Comparison of ENCODE assay signal across 11 cellular contexts in genomic region chr3:107675233-107675900, GRCh38.
DNase-seq lines count a peak whose midpoint lies in the region; ATAC-seq and TF ChIP-seq lines count a peak whose summit lies in the region.
"Had no signal": no experiment of that assay in that cellular context is flagged by ENCODE, and none has a peak within 500 bp of the region (broad histone marks: within the 10 kb centered on the region; RNA-seq: fewer than 3 reads in every experiment).

No MANE protein-coding gene starts in this region.

- H3K9me3 Mint-ChIP-seq in activated naive CD4-positive, alpha-beta T cell treated with anti-CD3 and anti-CD28 coated beads, Interleukin-2, amount 50 U/mL, for 24 hours, result no peaks in the 10 kb centered on the region
- no peaks in the 10 kb centered on the region for H3K9me3 Mint-ChIP-seq in activated B cell treated with CpG ODN at 0.5 μM for 24 hours
- peaks cover 2% of the 10 kb centered on the region for H3K9me3 Mint-ChIP-seq in T-helper 2 cell treated with Interferon-gamma antibody and Interleukin-4, amounts not matched to agents 5 μg/mL and 100 μg/mL, for 36 hours

- no peaks in the 10 kb centered on the region for H3K27me3 Mint-ChIP-seq in activated naive CD4-positive, alpha-beta T cell treated with anti-CD3 and anti-CD28 coated beads, Interleukin-2, amount 50 U/mL, for 24 hours
- H3K27me3 Mint-ChIP-seq in activated B cell treated with CpG ODN at 0.5 μM for 24 hours, result no peaks in the 10 kb centered on the region
- H3K27me3 Mint-ChIP-seq in T-helper 2 cell treated with Interferon-gamma antibody and Interleukin-4, amounts not matched to agents 5 μg/mL and 100 μg/mL, for 36 hours (ENCODE audit: low read depth), result no peaks in the 10 kb centered on the region

- peak overlapping the region; percentile 7 for H3K27ac ChIP-seq in substantia nigra (ENCODE audit: low read depth, low read length, poor library complexity, severe bottlenecking)
- H3K27ac ChIP-seq: testis had no signal

- DNase-seq in activated naive CD4-positive, alpha-beta T cell treated with Interleukin-2 at 50 U/mL for 16 hours, result no peak
- no peak for DNase-seq in activated B cell treated with CpG ODN at 0.5 μM for 24 hours
- peak in 1 of 49 donors; percentile 6 for DNase-seq in substantia nigra (lab: John Stamatoyannopoulos, UW)
- DNase-seq in T-helper 2 cell treated with Interferon-gamma antibody and Interleukin-4, amounts not matched to agents 5 μg/mL and 100 μg/mL, for 36 hours (ENCODE audit: low spot score), result no peak
- no peak for DNase-seq in stimulated activated CD8-positive, alpha-beta memory T cell treated with anti-CD3 and anti-CD28 coated beads, Interleukin-4, amount 100 ng/mL, for 48 hours
- DNase-seq in GM10266 (ENCODE audit: extremely low spot score), result no peak
- DNase-seq: DMS53, HCEC 1CT, testis had no signal

- CTCF ChIA-PET in activated B cell treated with CpG ODN at 0.5 μM for 24 hours (lab: Charles Lee), result interaction anchor here (0.9 to 5.2 kb wide), 24 partner anchors 9 to 877 kb away, joined by 3 to 46 read pairs (median 6); no protein-coding TSS in a partner anchor

- peaks cover 48% of the 10 kb centered on the region for H3K4me1 Mint-ChIP-seq in activated naive CD4-positive, alpha-beta T cell treated with anti-CD3 and anti-CD28 coated beads, Interleukin-2, amount 50 U/mL, for 24 hours
- peaks cover 42% of the 10 kb centered on the region for H3K4me1 Mint-ChIP-seq in activated B cell treated with CpG ODN at 0.5 μM for 24 hours
- peaks cover 12% of the 10 kb centered on the region for H3K4me1 Mint-ChIP-seq in T-helper 2 cell treated with Interferon-gamma antibody and Interleukin-4, amounts not matched to agents 5 μg/mL and 100 μg/mL, for 36 hours (ENCODE audit: low read depth)

- TF ChIP-seq CTCF in activated B cell treated with CpG ODN at 0.5 μM for 24 hours (IDR thresholded peaks at IDR 0.05) (no peak), GM10266 (IDR thresholded peaks at IDR 0.05; ENCODE audit: control insufficient read depth, insufficient read depth, low read depth, missing control alignments) (no peak)

- ATAC-seq in HG02798 (IDR thresholded peaks at IDR 0.05; ENCODE audit: poor library complexity, unreplicated experiment) (peak; percentile 58), activated B cell treated with CpG ODN at 0.5 μM for 24 hours (ENCODE audit: low read depth) (peak; percentile 66)

- no peaks in the 10 kb centered on the region for H3K36me3 Mint-ChIP-seq in activated naive CD4-positive, alpha-beta T cell treated with anti-CD3 and anti-CD28 coated beads, Interleukin-2, amount 50 U/mL, for 24 hours
- H3K36me3 Mint-ChIP-seq in activated B cell treated with CpG ODN at 0.5 μM for 24 hours (ENCODE audit: low read depth), result no peaks in the 10 kb centered on the region
- H3K36me3 Mint-ChIP-seq in T-helper 2 cell treated with Interferon-gamma antibody and Interleukin-4, amounts not matched to agents 5 μg/mL and 100 μg/mL, for 36 hours (ENCODE audit: low read depth), result no peaks in the 10 kb centered on the region

- no peak overlapping the region for H3K4me3 Mint-ChIP-seq in activated naive CD4-positive, alpha-beta T cell treated with anti-CD3 and anti-CD28 coated beads, Interleukin-2, amount 50 U/mL, for 24 hours
- H3K4me3 Mint-ChIP-seq in activated B cell treated with CpG ODN at 0.5 μM for 24 hours, result peak overlapping the region; percentile 66
- H3K4me3 Mint-ChIP-seq in T-helper 2 cell treated with Interferon-gamma antibody and Interleukin-4, amounts not matched to agents 5 μg/mL and 100 μg/mL, for 36 hours, result no peak overlapping the region

- intact Hi-C loops in activated B cell treated with CpG ODN at 0.5 μM for 24 hours (cut with micrococcal nuclease), result loop anchor here (1.0 to 10.0 kb wide), 6 partner anchors 10 to 802 kb away; no protein-coding TSS in a partner anchor

- POLR2A ChIA-PET in activated B cell treated with CpG ODN at 0.5 μM for 24 hours (lab: Charles Lee), result interaction anchor here (0.5 to 1.3 kb wide), 8 partner anchors 9 to 994 kb away, joined by 3 to 4 read pairs (median 4); no protein-coding TSS in a partner anchor

- peak overlapping the region; percentile 69 for H3K27ac Mint-ChIP-seq in activated naive CD4-positive, alpha-beta T cell treated with anti-CD3 and anti-CD28 coated beads, Interleukin-2, amount 50 U/mL, for 24 hours
- H3K27ac Mint-ChIP-seq in activated B cell treated with CpG ODN at 0.5 μM for 24 hours, result peak overlapping the region; percentile 86
- H3K27ac Mint-ChIP-seq in T-helper 2 cell treated with Interferon-gamma antibody and Interleukin-4, amounts not matched to agents 5 μg/mL and 100 μg/mL, for 36 hours, result no peak overlapping the region
